36 cellular contexts compared by ENCODE assay signal in the genomic region with DNA sequence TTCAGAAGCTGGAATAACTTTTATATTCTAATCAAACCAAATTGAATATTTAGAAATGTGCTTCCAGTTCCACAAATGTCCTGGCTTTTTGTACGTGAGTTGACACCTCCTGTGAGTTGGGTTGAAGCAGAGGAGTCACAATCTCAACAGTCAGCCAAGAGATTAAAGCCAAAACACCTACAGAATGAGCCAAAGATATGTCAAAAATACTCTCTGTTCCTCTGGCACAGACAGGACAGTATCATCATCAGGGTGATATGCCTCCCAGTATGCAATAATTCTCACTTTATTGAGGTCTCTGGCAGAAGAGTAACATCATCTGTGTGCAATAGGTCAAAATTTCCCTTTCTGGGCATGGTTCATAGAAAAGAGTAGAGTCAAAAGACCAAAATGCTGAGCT.
"Had no signal": no experiment of that assay in that cellular context is flagged by ENCODE, and none has a peak within 500 bp of the region (broad histone marks: within the 10 kb centered on the region; RNA-seq: fewer than 3 reads in every experiment).

No MANE protein-coding gene starts in this region.

- H3K27me3 Mint-ChIP-seq: activated B cell treated with CpG ODN at 0.5 μM for 24 hours; activated CD4-positive, alpha-beta memory T cell treated with anti-CD3 and anti-CD28 coated beads for 36 hours; activated CD4-positive, alpha-beta T cell treated with anti-CD3 and anti-CD28 coated beads, Interleukin-2, amount 10 ng/mL, durations not matched to agents 24 days and 14 days; activated CD8-positive, alpha-beta T cell treated with anti-CD3 and anti-CD28 coated beads for 36 hours; activated naive CD8-positive, alpha-beta T cell treated with anti-CD3 and anti-CD28 coated beads for 36 hours; activated T-helper 17 cell treated with anti-CD3 and anti-CD28 coated beads, Interleukin-2, amount 50 U/mL, for 72 hours had no signal

- H3K36me3 Mint-ChIP-seq: activated CD4-positive, alpha-beta memory T cell treated with anti-CD3 and anti-CD28 coated beads for 36 hours; activated naive CD4-positive, alpha-beta T cell treated with anti-CD3 and anti-CD28 coated beads, Interleukin-2, amount 50 U/mL, for 72 hours; activated naive CD8-positive, alpha-beta T cell treated with anti-CD3 and anti-CD28 coated beads for 36 hours had no signal

- H3K27ac ChIP-seq: adrenal gland, body of pancreas, brain microvascular endothelial cell, breast epithelium, VCaP had no signal

- H3K9me3 ChIP-seq: adrenal gland, body of pancreas, breast epithelium had no signal

- H3K4me3 ChIP-seq: adrenal gland, body of pancreas, breast epithelium had no signal

- H3K4me1 Mint-ChIP-seq: activated B cell treated with CpG ODN at 0.5 μM for 24 hours; activated CD4-positive, alpha-beta T cell treated with anti-CD3 and anti-CD28 coated beads, Interleukin-2, amount 10 ng/mL, durations not matched to agents 24 days and 14 days; activated naive CD8-positive, alpha-beta T cell treated with anti-CD3 and anti-CD28 coated beads for 36 hours; activated T-helper 17 cell treated with anti-CD3 and anti-CD28 coated beads, Interleukin-2, amount 50 U/mL, for 72 hours had no signal

- H3K4me1 ChIP-seq: adrenal gland, body of pancreas, breast epithelium had no signal

- H3K27ac Mint-ChIP-seq: activated B cell treated with CpG ODN at 0.5 μM for 24 hours; activated CD4-positive, alpha-beta memory T cell treated with anti-CD3 and anti-CD28 coated beads for 36 hours; activated CD4-positive, alpha-beta T cell treated with anti-CD3 and anti-CD28 coated beads, Interleukin-2, amount 10 ng/mL, durations not matched to agents 24 days and 14 days; activated CD8-positive, alpha-beta T cell treated with anti-CD3 and anti-CD28 coated beads for 36 hours; activated naive CD4-positive, alpha-beta T cell treated with anti-CD3 and anti-CD28 coated beads for 36 hours; activated naive CD4-positive, alpha-beta T cell treated with anti-CD3 and anti-CD28 coated beads, Interleukin-2, amount 50 U/mL, for 72 hours; activated naive CD8-positive, alpha-beta T cell treated with anti-CD3 and anti-CD28 coated beads for 36 hours; activated T-cell treated with anti-CD3 and anti-CD28 coated beads, Interleukin-2, amount 50 U/mL, for 72 hours; activated T-helper 1 cell treated with anti-CD3 and anti-CD28 coated beads, Interleukin-12 subunit alpha, Interleukin-12 subunit beta, Interleukin-2, Interleukin-4 antibody, amounts not matched to agents 30 ng/mL and 10 ng/mL and 1 ng/mL, durations not matched to agents 14 hours and 24 hours and 36 hours; activated T-helper 17 cell treated with anti-CD3 and anti-CD28 coated beads, Interleukin-2, amount 50 U/mL, for 72 hours; T-helper 1 cell treated with Interleukin-12 subunit alpha and Interleukin-12 subunit beta and Interleukin-4 antibody, amounts not matched to agents 30 μg/mL and 1 μg/mL, for 36 hours; T-helper 2 cell treated with Interferon-gamma antibody and Interleukin-4, amounts not matched to agents 5 μg/mL and 100 μg/mL, for 36 hours had no signal

- H3K27me3 ChIP-seq: adrenal gland, body of pancreas, brain microvascular endothelial cell, breast epithelium had no signal

- H3K4me3 Mint-ChIP-seq: activated B cell treated with CpG ODN at 0.5 μM for 24 hours; activated CD4-positive, alpha-beta memory T cell treated with anti-CD3 and anti-CD28 coated beads for 36 hours; activated CD4-positive, alpha-beta T cell treated with anti-CD3 and anti-CD28 coated beads, Interleukin-2, amount 10 ng/mL, durations not matched to agents 24 days and 14 days; activated CD8-positive, alpha-beta T cell treated with anti-CD3 and anti-CD28 coated beads for 36 hours; activated naive CD4-positive, alpha-beta T cell treated with anti-CD3 and anti-CD28 coated beads for 36 hours; activated naive CD8-positive, alpha-beta T cell treated with anti-CD3 and anti-CD28 coated beads for 36 hours; activated T-cell treated with anti-CD3 and anti-CD28 coated beads, Interleukin-2, amount 50 U/mL, for 4 hours; activated T-cell treated with anti-CD3 and anti-CD28 coated beads, Interleukin-2, amount 50 U/mL, for 72 hours; activated T-helper 1 cell treated with anti-CD3 and anti-CD28 coated beads, Interleukin-12 subunit alpha, Interleukin-12 subunit beta, Interleukin-2, Interleukin-4 antibody, amounts not matched to agents 30 ng/mL and 10 ng/mL and 1 ng/mL, durations not matched to agents 14 hours and 24 hours and 36 hours; activated T-helper 17 cell treated with anti-CD3 and anti-CD28 coated beads, Interleukin-2, amount 50 U/mL, for 72 hours; T-helper 1 cell treated with Interleukin-12 subunit alpha and Interleukin-12 subunit beta and Interleukin-4 antibody, amounts not matched to agents 30 μg/mL and 1 μg/mL, for 36 hours; T-helper 2 cell treated with Interferon-gamma antibody and Interleukin-4, amounts not matched to agents 5 μg/mL and 100 μg/mL, for 36 hours had no signal

- DNase-seq: activated B cell treated with CpG ODN at 0.5 μM for 24 hours; activated CD4-positive, alpha-beta memory T cell treated with anti-CD3 and anti-CD28 coated beads for 36 hours; activated CD4-positive, alpha-beta T cell treated with anti-CD3 and anti-CD28 coated beads for 4 hours; activated CD4-positive, alpha-beta T cell treated with anti-CD3 and anti-CD28 coated beads, Interleukin-2, amount 10 ng/mL, durations not matched to agents 24 days and 14 days; activated CD4-positive, alpha-beta T cell treated with anti-CD3 and anti-CD28 coated beads, Interleukin-2, amount 50 U/mL, for 1 hour; activated CD4-positive, alpha-beta T cell treated with anti-CD3 and anti-CD28 coated beads, Interleukin-2, amount 50 U/mL, for 4 hours; activated CD4-positive, CD25-positive, alpha-beta regulatory T cell treated with anti-CD3 and anti-CD28 coated beads, Interleukin-2, amount 50 U/mL, for 72 hours; activated CD8-positive, alpha-beta memory T cell treated with anti-CD3 and anti-CD28 coated beads, Interleukin-2, amount 50 U/mL, for 4 hours; activated CD8-positive, alpha-beta T cell treated with anti-CD3 and anti-CD28 coated beads for 36 hours; activated effector memory CD4-positive, alpha-beta T cell treated with anti-CD3 and anti-CD28 coated beads, Interleukin-2, amount 50 U/mL, for 16 hours; activated gamma-delta T cell treated with Interleukin-2 at 50 U/mL for 16 hours; activated naive CD4-positive, alpha-beta T cell; activated naive CD4-positive, alpha-beta T cell treated with anti-CD3 and anti-CD28 coated beads for 36 hours; activated naive CD4-positive, alpha-beta T cell treated with anti-CD3 and anti-CD28 coated beads, Interleukin-2, amount 50 U/mL, for 16 hours; activated naive CD8-positive, alpha-beta T cell treated with anti-CD3 and anti-CD28 coated beads for 36 hours; activated T-cell treated with anti-CD3 and anti-CD28 coated beads for 4 hours; activated T-cell treated with anti-CD3 and anti-CD28 coated beads, Interleukin-2, amount 50 U/mL, for 1 hour; activated T-cell treated with anti-CD3 and anti-CD28 coated beads, Interleukin-2, amount 50 U/mL, for 4 hours; activated T-cell treated with anti-CD3 and anti-CD28 coated beads, Interleukin-2, amount 50 U/mL, for 72 hours; adrenal gland; amniotic stem cell; aorta; body of pancreas; brain microvascular endothelial cell; central memory CD4-positive, alpha-beta T cell; cerebellar nuclear complex; T-helper 1 cell; T-helper 2 cell; T-helper 9 cell had no signal

- H3K36me3 ChIP-seq: adrenal gland, brain microvascular endothelial cell, breast epithelium had no signal

- H3K9me3 Mint-ChIP-seq: activated B cell treated with CpG ODN at 0.5 μM for 24 hours; activated CD4-positive, alpha-beta memory T cell treated with anti-CD3 and anti-CD28 coated beads for 36 hours; activated CD4-positive, alpha-beta T cell treated with anti-CD3 and anti-CD28 coated beads, Interleukin-2, amount 10 ng/mL, durations not matched to agents 24 days and 14 days; activated CD8-positive, alpha-beta T cell treated with anti-CD3 and anti-CD28 coated beads for 36 hours; activated naive CD4-positive, alpha-beta T cell treated with anti-CD3 and anti-CD28 coated beads for 36 hours; activated naive CD4-positive, alpha-beta T cell treated with anti-CD3 and anti-CD28 coated beads, Interleukin-2, amount 50 U/mL, for 72 hours; activated naive CD8-positive, alpha-beta T cell treated with anti-CD3 and anti-CD28 coated beads for 36 hours; activated T-cell treated with anti-CD3 and anti-CD28 coated beads, Interleukin-2, amount 50 U/mL, for 4 hours; activated T-cell treated with anti-CD3 and anti-CD28 coated beads, Interleukin-2, amount 50 U/mL, for 72 hours; activated T-helper 1 cell treated with anti-CD3 and anti-CD28 coated beads, Interleukin-12 subunit alpha, Interleukin-12 subunit beta, Interleukin-2, Interleukin-4 antibody, amounts not matched to agents 30 ng/mL and 10 ng/mL and 1 ng/mL, durations not matched to agents 14 hours and 24 hours and 36 hours; activated T-helper 17 cell treated with anti-CD3 and anti-CD28 coated beads, Interleukin-2, amount 50 U/mL, for 72 hours; T-helper 1 cell treated with Interleukin-12 subunit alpha and Interleukin-12 subunit beta and Interleukin-4 antibody, amounts not matched to agents 30 μg/mL and 1 μg/mL, for 36 hours; T-helper 2 cell treated with Interferon-gamma antibody and Interleukin-4, amounts not matched to agents 5 μg/mL and 100 μg/mL, for 36 hours had no signal
